ENCODE assay signal across 21 cellular contexts in the genomic region with DNA sequence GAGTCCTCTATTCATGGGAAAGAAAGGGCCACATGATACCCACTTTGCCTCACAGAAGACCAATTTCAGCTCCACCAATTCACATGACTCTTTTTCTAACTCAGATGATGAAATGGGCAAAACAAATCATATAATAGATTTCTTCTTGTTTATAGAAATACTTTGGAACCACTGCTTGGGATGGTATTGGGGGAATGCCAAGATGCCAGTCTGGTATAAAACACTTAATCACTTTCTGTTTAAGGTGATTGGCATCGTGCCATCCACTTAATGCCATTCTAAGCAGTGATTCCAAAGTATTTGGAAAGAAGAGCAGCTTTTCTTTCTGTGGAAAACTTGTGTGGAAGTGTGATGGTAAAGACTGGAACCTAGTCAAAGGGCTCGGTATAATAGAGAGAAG.
"Had no signal": no experiment of that assay in that cellular context is flagged by ENCODE, and none has a peak within 500 bp of the region (broad histone marks: within the 10 kb centered on the region; RNA-seq: fewer than 3 reads in every experiment).

No MANE protein-coding gene starts in this region.

- H3K9me3 ChIP-seq: mucosa of descending colon, thyroid gland had no signal

- H3K36me3 Mint-ChIP-seq: activated naive CD4-positive, alpha-beta T cell treated with anti-CD3 and anti-CD28 coated beads, Interleukin-2, amount 10 ng/mL, durations not matched to agents 7 days and 5 days; memory B cell; T-cell had no signal

- H3K27me3 ChIP-seq: cardiac muscle cell, left lung, neutrophil, thyroid gland had no signal

- H3K27ac Mint-ChIP-seq: activated naive CD4-positive, alpha-beta T cell treated with anti-CD3 and anti-CD28 coated beads, Interleukin-2, amount 10 ng/mL, durations not matched to agents 7 days and 5 days; activated T-helper 17 cell treated with anti-CD3 and anti-CD28 coated beads, Interleukin-2, amount 50 U/mL, for 72 hours; endodermal cell; memory B cell; naive thymus-derived CD8-positive, alpha-beta T cell; T-cell had no signal

- H3K4me1 Mint-ChIP-seq: activated naive CD4-positive, alpha-beta T cell treated with anti-CD3 and anti-CD28 coated beads, Interleukin-2, amount 10 ng/mL, durations not matched to agents 7 days and 5 days; activated T-helper 17 cell treated with anti-CD3 and anti-CD28 coated beads, Interleukin-2, amount 50 U/mL, for 72 hours; endodermal cell; memory B cell; naive thymus-derived CD8-positive, alpha-beta T cell; T-cell had no signal

- H3K27me3 Mint-ChIP-seq: activated naive CD4-positive, alpha-beta T cell treated with anti-CD3 and anti-CD28 coated beads, Interleukin-2, amount 10 ng/mL, durations not matched to agents 7 days and 5 days had no signal

- H3K36me3 ChIP-seq: cardiac muscle cell, left lung, neutrophil, thyroid gland had no signal

- DNase-seq: activated CD4-positive, alpha-beta T cell treated with anti-CD3 and anti-CD28 coated beads for 1 hour; activated CD4-positive, alpha-beta T cell treated with anti-CD3 and anti-CD28 coated beads, Interleukin-2, amount 50 U/mL, for 4 hours; activated naive CD4-positive, alpha-beta T cell treated with anti-CD3 and anti-CD28 coated beads, Interleukin-2, amount 10 ng/mL, durations not matched to agents 7 days and 5 days; activated T-cell treated with anti-CD3 and anti-CD28 coated beads for 4 hours; endodermal cell; hippocampal formation; kidney; left lung; mucosa of descending colon; naive thymus-derived CD8-positive, alpha-beta T cell; posterior cingulate gyrus; right cardiac atrium; T-cell; T1000 had no signal

- FAIRE-seq: astrocyte, kidney had no signal

- H3K4me3 ChIP-seq: cardiac muscle cell, left lung, mucosa of descending colon, thyroid gland had no signal

- H3K9me3 Mint-ChIP-seq: activated T-helper 17 cell treated with anti-CD3 and anti-CD28 coated beads, Interleukin-2, amount 50 U/mL, for 72 hours had no signal

- H3K4me1 ChIP-seq: left lung, thyroid gland had no signal

- H3K4me3 Mint-ChIP-seq: activated naive CD4-positive, alpha-beta T cell treated with anti-CD3 and anti-CD28 coated beads, Interleukin-2, amount 10 ng/mL, durations not matched to agents 7 days and 5 days; activated T-helper 17 cell treated with anti-CD3 and anti-CD28 coated beads, Interleukin-2, amount 50 U/mL, for 72 hours; endodermal cell; memory B cell; naive thymus-derived CD8-positive, alpha-beta T cell; T-cell had no signal

- H3K27ac ChIP-seq: cardiac muscle cell, left lung, neutrophil, thyroid gland, VCaP had no signal
